8 cellular contexts compared by ENCODE assay signal in the genomic region with DNA sequence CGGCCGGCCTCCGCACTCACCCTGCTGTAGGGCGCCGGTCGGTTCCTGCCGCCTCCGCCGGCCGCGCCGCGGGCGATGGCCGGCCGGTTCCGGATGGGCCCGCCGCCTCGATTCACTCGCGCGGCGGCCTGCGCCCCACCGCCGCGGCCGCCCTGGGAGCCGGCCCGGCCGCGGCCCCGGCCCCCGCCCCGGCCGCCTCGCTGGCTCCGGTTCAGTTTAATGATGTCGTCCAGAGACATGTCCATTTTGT. TPM values are rescaled to one million over a fixed set of nuclear protein-coding genes. Genes with fewer than 3 reads are reported as not detected.
DNase-seq lines count a peak whose midpoint lies in the region; ATAC-seq, FAIRE-seq and TF ChIP-seq lines count a peak whose summit lies in the region.

No MANE protein-coding gene starts in this region.

- DNase-seq in activated naive CD4-positive, alpha-beta T cell treated with anti-CD3 and anti-CD28 coated beads, Interleukin-2, amount 50 U/mL, for 16 hours: no peak
- no peak for DNase-seq in activated CD4-positive, alpha-beta memory T cell treated with anti-CD3 and anti-CD28 coated beads, Interleukin-2, amount 10 ng/mL, durations not matched to agents 7 days and 5 days
- DNase-seq in left lung: no peak
- no peak for DNase-seq in upper lobe of right lung
- no peak for DNase-seq in NCI-H2171 treated with DMSO at 0.1 percent for 48 hours (lab: John Stamatoyannopoulos, UW)
- DNase-seq in NCI-H526 (lab: John Stamatoyannopoulos, UW): no peak
- DNase-seq in H54 (ENCODE audit: insufficient read length, low spot score): no peak

- POLR2A ChIA-PET in activated CD4-positive, alpha-beta memory T cell treated with anti-CD3 and anti-CD28 coated beads, Interleukin-2, amount 10 ng/mL, durations not matched to agents 7 days and 5 days (lab: Charles Lee): interaction anchor here (0.7 to 12.3 kb wide), 12 partner anchors 11 to 188 kb away, joined by 3 to 140 read pairs (median 5); partner anchors contain the start of genes ARHGDIA, MRPL12, NPB and SIRT7

- no peak for TF ChIP-seq CTCF in left lung (IDR thresholded peaks at IDR 0.05)
- TF ChIP-seq CTCF in upper lobe of right lung (IDR thresholded peaks at IDR 0.05): no peak

- no peak for FAIRE-seq in H54 (lab: Jason Lieb, UNC)

- H3K4me1 Mint-ChIP-seq in activated naive CD4-positive, alpha-beta T cell treated with anti-CD3 and anti-CD28 coated beads, Interleukin-2, amount 50 U/mL, for 24 hours: peaks cover 17% of the 10 kb centered on the region
- peaks cover 41% of the 10 kb centered on the region for H3K4me1 Mint-ChIP-seq in activated CD4-positive, alpha-beta memory T cell treated with anti-CD3 and anti-CD28 coated beads, Interleukin-2, amount 10 ng/mL, durations not matched to agents 7 days and 5 days

- intact Hi-C loops in left lung (cut with DNase I): no loop called here
- intact Hi-C loops in upper lobe of right lung (cut with DNase I): no loop called here

- no peaks in the 10 kb centered on the region for H3K9me3 Mint-ChIP-seq in activated naive CD4-positive, alpha-beta T cell treated with anti-CD3 and anti-CD28 coated beads, Interleukin-2, amount 50 U/mL, for 24 hours
- no peaks in the 10 kb centered on the region for H3K9me3 Mint-ChIP-seq in activated CD4-positive, alpha-beta memory T cell treated with anti-CD3 and anti-CD28 coated beads, Interleukin-2, amount 10 ng/mL, durations not matched to agents 7 days and 5 days

- H3K36me3 ChIP-seq in left lung: peaks cover 0 to 65% of the 10 kb centered on the region in 2 donors
- H3K36me3 ChIP-seq in upper lobe of right lung: peaks cover 59% of the 10 kb centered on the region

- no peaks in the 10 kb centered on the region for H3K27me3 Mint-ChIP-seq in activated naive CD4-positive, alpha-beta T cell treated with anti-CD3 and anti-CD28 coated beads, Interleukin-2, amount 50 U/mL, for 24 hours
- H3K27me3 Mint-ChIP-seq in activated CD4-positive, alpha-beta memory T cell treated with anti-CD3 and anti-CD28 coated beads, Interleukin-2, amount 10 ng/mL, durations not matched to agents 7 days and 5 days: no peaks in the 10 kb centered on the region

- H3K4me3 Mint-ChIP-seq in activated naive CD4-positive, alpha-beta T cell treated with anti-CD3 and anti-CD28 coated beads, Interleukin-2, amount 50 U/mL, for 24 hours: peak overlapping the region; percentile 96
- H3K4me3 Mint-ChIP-seq in activated CD4-positive, alpha-beta memory T cell treated with anti-CD3 and anti-CD28 coated beads, Interleukin-2, amount 10 ng/mL, durations not matched to agents 7 days and 5 days: peak overlapping the region; percentile 97

- H3K4me3 ChIP-seq in left lung (peak overlapping the region; percentile 75 to 95), upper lobe of right lung (peak overlapping the region; percentile 91)

- H3K27me3 ChIP-seq in left lung: no peaks in the 10 kb centered on the region
- no peaks in the 10 kb centered on the region for H3K27me3 ChIP-seq in upper lobe of right lung

- H3K9me3 ChIP-seq in left lung (no peaks in the 10 kb centered on the region), upper lobe of right lung (no peaks in the 10 kb centered on the region)

- H3K36me3 Mint-ChIP-seq in activated naive CD4-positive, alpha-beta T cell treated with anti-CD3 and anti-CD28 coated beads, Interleukin-2, amount 50 U/mL, for 24 hours: peaks cover 15% of the 10 kb centered on the region
- H3K36me3 Mint-ChIP-seq in activated CD4-positive, alpha-beta memory T cell treated with anti-CD3 and anti-CD28 coated beads, Interleukin-2, amount 10 ng/mL, durations not matched to agents 7 days and 5 days (ENCODE audit: low read depth): peaks cover 42% of the 10 kb centered on the region

- H3K27ac Mint-ChIP-seq in activated naive CD4-positive, alpha-beta T cell treated with anti-CD3 and anti-CD28 coated beads, Interleukin-2, amount 50 U/mL, for 24 hours: peak overlapping the region; percentile 100
- H3K27ac Mint-ChIP-seq in activated CD4-positive, alpha-beta memory T cell treated with anti-CD3 and anti-CD28 coated beads, Interleukin-2, amount 10 ng/mL, durations not matched to agents 7 days and 5 days: peak overlapping the region; percentile 98

- TF ChIP-seq POLR2A in H54 (IDR thresholded peaks at IDR 0.05; ENCODE audit: low read depth, low read length): no peak

- H3K4me1 ChIP-seq in left lung (peaks cover 15 to 35% of the 10 kb centered on the region in 2 donors), upper lobe of right lung (peaks cover 26% of the 10 kb centered on the region)

- ATAC-seq in left lung: no peak
- ATAC-seq in upper lobe of right lung: no peak

- CTCF ChIA-PET in activated CD4-positive, alpha-beta memory T cell treated with anti-CD3 and anti-CD28 coated beads, Interleukin-2, amount 10 ng/mL, durations not matched to agents 7 days and 5 days (lab: Charles Lee): no interaction called here

- peak overlapping the region; percentile 19 to 96 for H3K27ac ChIP-seq in left lung
- peak overlapping the region; percentile 87 for H3K27ac ChIP-seq in upper lobe of right lung

RNA-seq across cellular contexts. Expression of gene ALYREF, which starts 0.2 kb away (rescaled TPM):
- total RNA-seq in activated CD4-positive, alpha-beta memory T cell treated with anti-CD3 and anti-CD28 coated beads, Interleukin-2, amount 10 ng/mL, durations not matched to agents 7 days and 5 days: 100 to 1,000 TPM; 159 to 160 TPM
- total RNA-seq in left lung (10 to 100 TPM; 42.7 to 69.7 TPM), upper lobe of right lung (39.4 TPM)

RNA-seq across cellular contexts. Expression of gene ANAPC11, which starts 0.3 kb away (rescaled TPM):
- 10 to 100 TPM; 95.9 to 98.4 TPM for total RNA-seq in activated CD4-positive, alpha-beta memory T cell treated with anti-CD3 and anti-CD28 coated beads, Interleukin-2, amount 10 ng/mL, durations not matched to agents 7 days and 5 days
- total RNA-seq in left lung (100 to 1,000 TPM; 121 to 124 TPM), upper lobe of right lung (91.0 TPM)

RNA-seq across cellular contexts. Expression of gene NPB, which starts 10.8 kb away (rescaled TPM):
- total RNA-seq in activated CD4-positive, alpha-beta memory T cell treated with anti-CD3 and anti-CD28 coated beads, Interleukin-2, amount 10 ng/mL, durations not matched to agents 7 days and 5 days: under 1 TPM in 1 of 2 experiments, not detected in 1; 0.38 TPM
- total RNA-seq in left lung: under 1 TPM; 0.26 to 0.60 TPM
- total RNA-seq in upper lobe of right lung: 0.55 TPM

RNA-seq across cellular contexts. Expression of gene PCYT2, which starts 20.0 kb away (rescaled TPM):
- total RNA-seq in activated CD4-positive, alpha-beta memory T cell treated with anti-CD3 and anti-CD28 coated beads, Interleukin-2, amount 10 ng/mL, durations not matched to agents 7 days and 5 days: 10 to 100 TPM; 41.6 to 44.4 TPM
- total RNA-seq in left lung: 10 to 100 TPM; 38.0 to 57.7 TPM
- 46.1 TPM for total RNA-seq in upper lobe of right lung

RNA-seq across cellular contexts. Expression of gene ARHGDIA, which starts 20.1 kb away (rescaled TPM):
- 100 to 1,000 TPM; 636 to 661 TPM for total RNA-seq in activated CD4-positive, alpha-beta memory T cell treated with anti-CD3 and anti-CD28 coated beads, Interleukin-2, amount 10 ng/mL, durations not matched to agents 7 days and 5 days
- total RNA-seq in left lung (100 to 1,000 TPM; 339 to 481 TPM), upper lobe of right lung (386 TPM)
